Comparison of ENCODE assay signal across 1 cellular context in genomic region chr17:65584604-65585521, GRCh38.
TF ChIP-seq lines count a peak whose summit lies in the region.

No MANE protein-coding gene starts in this region.

TF ChIP-seq in HepG2, 621 proteins besides CTCF, POLR2A, EP300 and RAD21 (continued from another document and continues in another):
- no peak for TF ChIP-seq ZNF547 (CRISPR knock-in tag; IDR thresholded peaks at IDR 0.05)
- no peak; the same call in 1 of the 2 replicates for TF ChIP-seq ARNT2 (CRISPR knock-in tag; IDR thresholded peaks at IDR 0.05; ENCODE audit: low read depth)
- no peak for TF ChIP-seq SAFB2 (CRISPR knock-in tag; IDR thresholded peaks at IDR 0.05; ENCODE audit: borderline replicate concordance, low read depth)
- TF ChIP-seq ZFX (CRISPR knock-in tag; IDR thresholded peaks at IDR 0.05; ENCODE audit: low read depth), result peak; percentile 82
- no peak for TF ChIP-seq ZBTB4 (CRISPR knock-in tag; IDR thresholded peaks at IDR 0.05; ENCODE audit: borderline replicate concordance)
- no peak for TF ChIP-seq MNT (IDR thresholded peaks at IDR 0.05)
- TF ChIP-seq ZNF792 (CRISPR knock-in tag; IDR thresholded peaks at IDR 0.05), result no peak
- no peak for TF ChIP-seq ZNF770 (CRISPR knock-in tag; IDR thresholded peaks at IDR 0.05)
- TF ChIP-seq ZNF639 (CRISPR knock-in tag; conservative IDR thresholded peaks at IDR 0.05), result no peak
- peak; percentile 42; the same call in 1 of the 2 replicates for TF ChIP-seq ZFP91 (CRISPR knock-in tag; IDR thresholded peaks at IDR 0.05; ENCODE audit: borderline replicate concordance)
- no peak for TF ChIP-seq RBM39 (IDR thresholded peaks at IDR 0.05; ENCODE audit: low read depth, low read length, poor library complexity, severe bottlenecking)
- no peak for TF ChIP-seq CREM (IDR thresholded peaks at IDR 0.05)
- TF ChIP-seq CREM (CRISPR knock-in tag; IDR thresholded peaks at IDR 0.05), result no peak
- no peak for TF ChIP-seq ZEB1 (IDR thresholded peaks at IDR 0.05; ENCODE audit: insufficient replicate concordance, low read depth)
- no peak for TF ChIP-seq ARHGAP35 (CRISPR knock-in tag; IDR thresholded peaks at IDR 0.05; ENCODE audit: borderline replicate concordance)
- TF ChIP-seq FOXM1 (CRISPR knock-in tag; IDR thresholded peaks at IDR 0.05), result no peak
- no peak for TF ChIP-seq BRD4 (CRISPR knock-in tag; IDR thresholded peaks at IDR 0.05)
- TF ChIP-seq SMAD9 (CRISPR knock-in tag; IDR thresholded peaks at IDR 0.05), result no peak
- TF ChIP-seq GATA4 (IDR thresholded peaks at IDR 0.05; ENCODE audit: borderline replicate concordance, low read depth), result no peak
- TF ChIP-seq NAIF1 (CRISPR knock-in tag; IDR thresholded peaks at IDR 0.05; ENCODE audit: borderline replicate concordance), result no peak
- TF ChIP-seq MAX (IDR thresholded peaks at IDR 0.05), result peak; percentile 61
- TF ChIP-seq POLR2G (IDR thresholded peaks at IDR 0.05; ENCODE audit: low read depth, low read length), result peak; percentile 50; the same call in 1 of the 2 replicates
- no peak for TF ChIP-seq ZNF296 (CRISPR knock-in tag; conservative IDR thresholded peaks at IDR 0.05)
- TF ChIP-seq IKZF1 (IDR thresholded peaks at IDR 0.05), result no peak
- no peak for TF ChIP-seq RFX5 (IDR thresholded peaks at IDR 0.05; ENCODE audit: low read depth, low read length)
- no peak for TF ChIP-seq ZMAT3 (CRISPR knock-in tag; conservative IDR thresholded peaks at IDR 0.05)
- TF ChIP-seq ATF7 (IDR thresholded peaks at IDR 0.05), result no peak
- no peak for TF ChIP-seq ATF7 (CRISPR knock-in tag; IDR thresholded peaks at IDR 0.05)
- TF ChIP-seq ZNF335 (CRISPR knock-in tag; IDR thresholded peaks at IDR 0.05), result no peak
- peak; percentile 59 for TF ChIP-seq ZGPAT (CRISPR knock-in tag; IDR thresholded peaks at IDR 0.05)
- no peak for TF ChIP-seq NFYC (CRISPR knock-in tag; IDR thresholded peaks at IDR 0.05)
- TF ChIP-seq ZNF207 (IDR thresholded peaks at IDR 0.05; ENCODE audit: borderline replicate concordance), result no peak
- TF ChIP-seq THAP9 (CRISPR knock-in tag; IDR thresholded peaks at IDR 0.05; ENCODE audit: borderline replicate concordance), result no peak
- no peak for TF ChIP-seq ZSCAN20 (CRISPR knock-in tag; IDR thresholded peaks at IDR 0.05; ENCODE audit: borderline replicate concordance)
- TF ChIP-seq SAP130 (CRISPR knock-in tag; IDR thresholded peaks at IDR 0.05; ENCODE audit: low read depth), result peak; percentile 72
- no peak for TF ChIP-seq HNRNPK (IDR thresholded peaks at IDR 0.05; ENCODE audit: low read depth, low read length, poor library complexity, severe bottlenecking)
- TF ChIP-seq FOXC1 (CRISPR knock-in tag; IDR thresholded peaks at IDR 0.05; ENCODE audit: borderline replicate concordance), result no peak
- TF ChIP-seq LCORL (IDR thresholded peaks at IDR 0.05), result no peak
- no peak for TF ChIP-seq LCORL (CRISPR knock-in tag; IDR thresholded peaks at IDR 0.05)
- no peak for TF ChIP-seq ZNF484 (CRISPR knock-in tag; IDR thresholded peaks at IDR 0.05; ENCODE audit: borderline replicate concordance, low read depth)
- TF ChIP-seq EZH2 (conservative IDR thresholded peaks at IDR 0.05; ENCODE audit: low read depth, low read length), result no peak
- TF ChIP-seq ZNF260 (CRISPR knock-in tag; IDR thresholded peaks at IDR 0.05; ENCODE audit: borderline replicate concordance, low read depth), result no peak
- TF ChIP-seq GRHL1 (CRISPR knock-in tag; conservative IDR thresholded peaks at IDR 0.05), result no peak
- TF ChIP-seq NKX3-1 (CRISPR knock-in tag; IDR thresholded peaks at IDR 0.05), result no peak
- no peak for TF ChIP-seq TEF (CRISPR knock-in tag; IDR thresholded peaks at IDR 0.05)
- peak; percentile 47; the same call in 1 of the 2 replicates for TF ChIP-seq ZNF710 (CRISPR knock-in tag; IDR thresholded peaks at IDR 0.05; ENCODE audit: borderline replicate concordance)
- peak; percentile 49 for TF ChIP-seq ZNF12 (CRISPR knock-in tag; IDR thresholded peaks at IDR 0.05)
- TF ChIP-seq EED (CRISPR knock-in tag; IDR thresholded peaks at IDR 0.05), result no peak
